1 cellular context compared by ENCODE assay signal in the genomic region with DNA sequence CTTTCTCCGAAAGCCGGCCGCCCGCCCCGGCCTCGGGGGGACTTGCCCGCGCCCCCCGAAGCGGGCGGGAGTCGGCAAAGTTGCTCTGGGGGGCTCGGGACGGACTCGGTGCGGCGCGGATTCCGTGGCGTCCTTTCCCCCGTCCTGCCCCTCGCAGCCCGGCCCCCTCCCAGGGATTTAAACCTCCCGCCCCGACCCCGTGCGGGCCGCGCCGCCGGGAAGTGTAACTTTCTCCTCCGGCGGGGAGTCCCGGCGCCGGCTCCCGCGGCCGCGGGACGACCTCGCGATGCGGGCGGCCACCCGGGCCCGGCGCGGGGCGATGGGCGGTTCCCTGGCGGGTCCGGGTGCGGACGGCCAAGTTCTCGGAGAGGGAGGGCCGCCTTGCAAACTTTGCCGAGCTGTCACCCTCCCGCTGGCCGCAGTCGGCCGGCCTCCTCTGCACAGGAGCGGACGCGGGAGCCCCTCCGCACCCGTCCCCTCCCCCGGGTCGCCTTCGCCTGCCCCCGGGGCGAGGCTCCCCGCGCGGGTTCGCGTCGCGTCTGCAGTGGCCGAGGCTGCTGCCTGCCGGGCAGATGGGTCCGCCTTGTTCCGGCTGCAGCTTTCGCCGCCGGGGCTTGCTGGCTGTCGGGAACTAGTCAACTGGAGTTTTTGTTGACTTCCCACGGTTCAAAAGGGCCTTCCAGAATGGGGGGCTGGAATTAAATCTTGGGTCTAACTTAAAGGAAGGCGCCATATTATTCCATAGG.
A peak's percentile ranks its signal among the peaks of the same experiment; 100 is the strongest.
TF ChIP-seq lines count a peak whose summit lies in the region.

No MANE protein-coding gene starts in this region.

TF ChIP-seq in HepG2, 621 proteins besides CTCF, POLR2A, EP300 and RAD21 (continued from another document and continues in another):
- TF ChIP-seq SNAPC4 (CRISPR knock-in tag; IDR thresholded peaks at IDR 0.05) (no peak), ZFP36 (IDR thresholded peaks at IDR 0.05; ENCODE audit: borderline replicate concordance, low read depth, low read length, partially characterized antibody) (no peak), USF2 (IDR thresholded peaks at IDR 0.05; ENCODE audit: low read depth, low read length) (no peak), USF2 (CRISPR knock-in tag; IDR thresholded peaks at IDR 0.05; ENCODE audit: borderline replicate concordance) (no peak), ZMYM3 (CRISPR knock-in tag; IDR thresholded peaks at IDR 0.05) (no peak), ZNF891 (CRISPR knock-in tag; IDR thresholded peaks at IDR 0.05) (no peak), EZH2 (conservative IDR thresholded peaks at IDR 0.05; ENCODE audit: low read depth, low read length) (no peak), CBFB (CRISPR knock-in tag; IDR thresholded peaks at IDR 0.05) (no peak), XRCC5 (optimal IDR thresholded peaks at IDR 0.05; ENCODE audit: low read length) (no peak), MTA3 (CRISPR knock-in tag; IDR thresholded peaks at IDR 0.05) (no peak), ZFY (CRISPR knock-in tag; IDR thresholded peaks at IDR 0.05) (peak; percentile 47), POGK (CRISPR knock-in tag; conservative IDR thresholded peaks at IDR 0.05) (peak; percentile 61), RFX3 (CRISPR knock-in tag; IDR thresholded peaks at IDR 0.05) (no peak), ZNF605 (CRISPR knock-in tag; IDR thresholded peaks at IDR 0.05) (no peak), CBX5 (CRISPR knock-in tag; IDR thresholded peaks at IDR 0.05; ENCODE audit: borderline replicate concordance) (no peak), ZNF576 (CRISPR knock-in tag; IDR thresholded peaks at IDR 0.05) (no peak), ZNF589 (CRISPR knock-in tag; conservative IDR thresholded peaks at IDR 0.05) (no peak), RXRA (CRISPR knock-in tag; IDR thresholded peaks at IDR 0.05) (no peak), BRD4 (CRISPR knock-in tag; IDR thresholded peaks at IDR 0.05) (no peak), CREBL2 (CRISPR knock-in tag; IDR thresholded peaks at IDR 0.05; ENCODE audit: borderline replicate concordance) (no peak), SMARCC2 (IDR thresholded peaks at IDR 0.05) (no peak), ZSCAN31 (CRISPR knock-in tag; IDR thresholded peaks at IDR 0.05; ENCODE audit: low read depth) (no peak), ZNF432 (CRISPR knock-in tag; IDR thresholded peaks at IDR 0.05; ENCODE audit: borderline replicate concordance) (no peak), HMGA1 (CRISPR knock-in tag; conservative IDR thresholded peaks at IDR 0.05) (no peak), ZNF776 (CRISPR knock-in tag; IDR thresholded peaks at IDR 0.05) (no peak), ZNF224 (CRISPR knock-in tag; IDR thresholded peaks at IDR 0.05) (no peak), ARNT2 (CRISPR knock-in tag; IDR thresholded peaks at IDR 0.05; ENCODE audit: low read depth) (no peak), NAIF1 (CRISPR knock-in tag; IDR thresholded peaks at IDR 0.05; ENCODE audit: borderline replicate concordance) (no peak), ZMAT3 (CRISPR knock-in tag; conservative IDR thresholded peaks at IDR 0.05) (0 out of 2 replicates have a peak, but pooled peaks have one; percentile 31), ZNF543 (CRISPR knock-in tag; IDR thresholded peaks at IDR 0.05) (no peak), CC2D1A (CRISPR knock-in tag; IDR thresholded peaks at IDR 0.05) (no peak), ZNF646 (CRISPR knock-in tag; IDR thresholded peaks at IDR 0.05) (no peak), ZFX (CRISPR knock-in tag; IDR thresholded peaks at IDR 0.05; ENCODE audit: low read depth) (no peak; the same call in 1 of the 2 replicates), PHF20 (CRISPR knock-in tag; IDR thresholded peaks at IDR 0.05) (no peak), PCBP1 (IDR thresholded peaks at IDR 0.05; ENCODE audit: borderline replicate concordance, low read depth, low read length) (no peak), ZNF629 (CRISPR knock-in tag; conservative IDR thresholded peaks at IDR 0.05) (no peak), ZBTB21 (CRISPR knock-in tag; IDR thresholded peaks at IDR 0.05) (no peak)
- TF ChIP-seq, protein P1, sequence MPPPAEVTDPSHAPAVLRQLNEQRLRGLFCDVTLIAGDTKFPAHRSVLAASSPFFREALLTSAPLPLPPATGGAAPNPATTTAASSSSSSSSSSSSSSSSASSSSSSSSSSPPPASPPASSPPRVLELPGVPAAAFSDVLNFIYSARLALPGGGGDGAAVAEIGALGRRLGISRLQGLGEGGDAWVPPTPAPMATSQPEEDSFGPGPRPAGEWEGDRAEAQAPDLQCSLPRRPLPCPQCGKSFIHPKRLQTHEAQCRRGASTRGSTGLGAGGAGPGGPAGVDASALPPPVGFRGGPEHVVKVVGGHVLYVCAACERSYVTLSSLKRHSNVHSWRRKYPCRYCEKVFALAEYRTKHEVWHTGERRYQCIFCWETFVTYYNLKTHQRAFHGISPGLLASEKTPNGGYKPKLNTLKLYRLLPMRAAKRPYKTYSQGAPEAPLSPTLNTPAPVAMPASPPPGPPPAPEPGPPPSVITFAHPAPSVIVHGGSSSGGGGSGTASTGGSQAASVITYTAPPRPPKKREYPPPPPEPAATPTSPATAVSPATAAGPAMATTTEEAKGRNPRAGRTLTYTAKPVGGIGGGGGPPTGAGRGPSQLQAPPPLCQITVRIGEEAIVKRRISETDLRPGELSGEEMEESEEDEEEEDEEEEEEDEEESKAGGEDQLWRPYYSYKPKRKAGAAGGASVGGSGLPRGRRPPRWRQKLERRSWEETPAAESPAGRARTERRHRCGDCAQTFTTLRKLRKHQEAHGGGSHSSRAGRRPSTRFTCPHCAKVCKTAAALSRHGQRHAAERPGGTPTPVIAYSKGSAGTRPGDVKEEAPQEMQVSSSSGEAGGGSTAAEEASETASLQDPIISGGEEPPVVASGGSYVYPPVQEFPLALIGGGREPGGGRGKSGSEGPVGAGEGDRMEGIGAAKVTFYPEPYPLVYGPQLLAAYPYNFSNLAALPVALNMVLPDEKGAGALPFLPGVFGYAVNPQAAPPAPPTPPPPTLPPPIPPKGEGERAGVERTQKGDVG (CRISPR knock-in tag; IDR thresholded peaks at IDR 0.05; ENCODE audit: borderline replicate concordance): no peak
- TF ChIP-seq, protein P2, sequence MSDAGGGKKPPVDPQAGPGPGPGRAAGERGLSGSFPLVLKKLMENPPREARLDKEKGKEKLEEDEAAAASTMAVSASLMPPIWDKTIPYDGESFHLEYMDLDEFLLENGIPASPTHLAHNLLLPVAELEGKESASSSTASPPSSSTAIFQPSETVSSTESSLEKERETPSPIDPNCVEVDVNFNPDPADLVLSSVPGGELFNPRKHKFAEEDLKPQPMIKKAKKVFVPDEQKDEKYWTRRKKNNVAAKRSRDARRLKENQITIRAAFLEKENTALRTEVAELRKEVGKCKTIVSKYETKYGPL (CRISPR knock-in tag; IDR thresholded peaks at IDR 0.05): no peak
